ENCODE assay signal across 22 cellular contexts in the genomic region with DNA sequence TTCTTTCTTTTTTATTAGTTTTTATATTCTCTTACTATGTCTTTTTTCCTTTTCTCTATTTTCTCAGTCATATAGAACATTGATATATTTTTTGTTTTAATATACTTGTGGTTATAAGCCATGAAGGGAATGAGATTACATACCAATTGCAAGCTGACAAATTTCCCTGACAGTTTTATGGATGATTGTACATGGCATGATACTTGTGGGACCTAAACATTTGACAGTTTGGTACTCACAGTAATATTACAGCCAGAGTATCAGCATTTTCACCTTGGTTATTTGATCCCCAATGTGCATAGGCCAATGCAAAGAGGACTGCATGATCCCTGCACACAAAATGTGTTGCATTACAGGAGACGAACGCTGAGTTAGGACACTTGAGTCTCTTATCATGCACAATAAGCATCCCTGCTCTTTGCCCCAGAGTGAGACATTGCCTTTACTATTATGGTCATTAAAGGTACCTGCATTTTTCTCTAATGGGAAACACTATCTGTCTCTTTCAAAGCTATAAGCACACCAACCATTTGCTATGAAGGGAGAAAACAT.
"Had no signal": no experiment of that assay in that cellular context is flagged by ENCODE, and none has a peak within 500 bp of the region (broad histone marks: within the 10 kb centered on the region; RNA-seq: fewer than 3 reads in every experiment).

No MANE protein-coding gene starts in this region.

- H3K27ac ChIP-seq: coronary artery, epithelial cell of prostate, gastroesophageal sphincter, heart left ventricle, right lobe of liver, skin epidermis, upper lobe of right lung had no signal

- H3K27me3 ChIP-seq: gastroesophageal sphincter, heart left ventricle, right lobe of liver, thyroid gland, upper lobe of right lung had no signal

- H3K4me3 ChIP-seq: coronary artery, gastroesophageal sphincter, heart left ventricle, right lobe of liver, skin epidermis, thyroid gland, upper lobe of right lung had no signal

- DNase-seq: activated CD4-positive, alpha-beta T cell treated with anti-CD3 and anti-CD28 coated beads for 36 hours; activated CD4-positive, alpha-beta T cell treated with anti-CD3 and anti-CD28 coated beads, Interleukin-2, amount 50 U/mL, for 4 hours; activated CD8-positive, alpha-beta memory T cell treated with anti-CD3 and anti-CD28 coated beads for 24 hours; activated CD8-positive, alpha-beta memory T cell treated with anti-CD3 and anti-CD28 coated beads, Interleukin-2, amount 50 U/mL, for 48 hours; activated naive CD4-positive, alpha-beta T cell treated with anti-CD3 and anti-CD28 coated beads for 36 hours; activated T-cell treated with anti-CD3 and anti-CD28 coated beads, Interleukin-2, amount 50 U/mL, for 4 hours; cerebellar nuclear complex; heart left ventricle; islet precursor cell; left cardiac atrium; nucleus accumbens; right lobe of liver; stimulated activated CD4-positive, alpha-beta T cell treated with anti-CD3 and anti-CD28 coated beads, Interleukin-1b, Interleukin-23, amount 100 ng/mL, for 48 hours; substantia nigra; T-helper 9 cell; thyroid gland; upper lobe of right lung had no signal

- ATAC-seq: activated CD4-positive, alpha-beta T cell treated with anti-CD3 and anti-CD28 coated beads for 36 hours; activated T-cell treated with anti-CD3 and anti-CD28 coated beads, Interleukin-2, amount 50 U/mL, for 4 hours; gastroesophageal sphincter; heart left ventricle; left cardiac atrium; natural killer cell treated with Interleukin-12 subunit alpha and Interleukin-12 subunit beta and Interleukin-15 and Interleukin-18, amount 100 ng/mL, for 72 hours; right lobe of liver; upper lobe of right lung had no signal

- H3K36me3 ChIP-seq: gastroesophageal sphincter, heart left ventricle, right lobe of liver, thyroid gland, upper lobe of right lung had no signal

- H3K4me1 ChIP-seq: gastroesophageal sphincter, heart left ventricle, right lobe of liver, upper lobe of right lung had no signal

- H3K9me3 ChIP-seq: gastroesophageal sphincter, heart left ventricle, right lobe of liver, thyroid gland, upper lobe of right lung had no signal
